In genomic region chr4:181301735-181302380, GRCh38 we compare ENCODE assay signal across 8 cellular contexts.
DNase-seq lines count a peak whose midpoint lies in the region; ATAC-seq, FAIRE-seq and TF ChIP-seq lines count a peak whose summit lies in the region.

No MANE protein-coding gene starts in this region.

- no peak for FAIRE-seq in bronchial epithelial cell (lab: Jason Lieb, UNC)

- no peaks in the 10 kb centered on the region for H3K4me1 ChIP-seq in osteoblast (ENCODE audit: insufficient read depth, low read length)
- H3K4me1 ChIP-seq in aorta (ENCODE audit: control insufficient read depth in 1 of 2, insufficient read depth in 2 of 2, low read length in 2 of 2) = no peaks in the 10 kb centered on the region

- H3K27ac ChIP-seq in osteoblast (ENCODE audit: low read depth, low read length) (no peak overlapping the region), aorta (ENCODE audit: low read depth in 1 of 2, low read length in 2 of 2) (no peak overlapping the region)

- WGBS in aorta, 2 donors = 39 to 47% methylated on average over 7 of the region's 7 CpGs

- no peak overlapping the region for H2AFZ ChIP-seq in osteoblast (ENCODE audit: low read length)

- H3K4me3 ChIP-seq in AG09309 (ENCODE audit: control insufficient read depth, low read depth, low read length) (no peak overlapping the region), GM12865 (ENCODE audit: low read depth, low read length) (no peak overlapping the region), bronchial epithelial cell (ENCODE audit: low read depth, low read length) (no peak overlapping the region), osteoblast (ENCODE audit: insufficient read depth, low read length) (no peak overlapping the region), aorta (ENCODE audit: low read length in 2 of 2) (no peak overlapping the region)

- TF ChIP-seq CTCF in AG09309 (IDR thresholded peaks at IDR 0.05; ENCODE audit: control insufficient read depth, insufficient read depth, low read depth, low read length, missing control alignments) (peak; percentile 73), GM12865 (IDR thresholded peaks at IDR 0.05; ENCODE audit: insufficient read depth, low read depth, low read length, missing control alignments) (peak; percentile 84), bronchial epithelial cell (IDR thresholded peaks at IDR 0.05; ENCODE audit: insufficient read depth, low read length, severe bottlenecking) (peak; percentile 39), osteoblast (IDR thresholded peaks at IDR 0.05; ENCODE audit: extremely low read depth, low read depth, low read length) (peak; percentile 35)

- DNase-seq in AG09309 (ENCODE audit: low read depth) = peak; percentile 3
- DNase-seq in GM12865 (ENCODE audit: low read depth) = peak; percentile 74
- DNase-seq in NCI-H460 (ENCODE audit: extremely low read depth, low read depth) = peak; percentile 23
- peak; percentile 0 for DNase-seq in bronchial epithelial cell (ENCODE audit: low read depth)
- DNase-seq in osteoblast (ENCODE audit: insufficient read length, low spot score, missing footprints) = no peak
- no peak for DNase-seq in aorta
- DNase-seq in NCI-H345 (lab: John Stamatoyannopoulos, UW) = no peak

- no peaks in the 10 kb centered on the region for H4K20me1 ChIP-seq in osteoblast (ENCODE audit: insufficient read depth, low read length)

- H3K27me3 ChIP-seq in bronchial epithelial cell (ENCODE audit: control insufficient read depth, insufficient read depth, low read length) (no peaks in the 10 kb centered on the region), osteoblast (ENCODE audit: insufficient read depth, low read length) (no peaks in the 10 kb centered on the region), aorta (ENCODE audit: control insufficient read depth in 1 of 2, insufficient read depth in 2 of 2, low read length in 1 of 2) (no peaks in the 10 kb centered on the region)

- H3K9me3 ChIP-seq in osteoblast (ENCODE audit: low read depth, low read length) (no peaks in the 10 kb centered on the region), aorta (ENCODE audit: control insufficient read depth, low read length) (no peaks in the 10 kb centered on the region)

- H3K36me3 ChIP-seq in bronchial epithelial cell (ENCODE audit: control insufficient read depth, insufficient read depth, low read length) (no peaks in the 10 kb centered on the region), osteoblast (ENCODE audit: insufficient read depth, low read length) (no peaks in the 10 kb centered on the region), aorta (ENCODE audit: control insufficient read depth in 1 of 2, insufficient read depth in 2 of 2, low read length in 1 of 2) (no peaks in the 10 kb centered on the region)

- intact Hi-C loops in aorta (cut with DNase I) = no loop called here

- ATAC-seq in HG03025 (IDR thresholded peaks at IDR 0.05; ENCODE audit: low FRiP score, unreplicated experiment) (peak; percentile 94), aorta (ENCODE audit: low FRiP score) (no peak)

- no peaks in the 10 kb centered on the region for H3K79me2 ChIP-seq in osteoblast (ENCODE audit: insufficient read depth, low read length)

- H3K4me2 ChIP-seq in osteoblast (ENCODE audit: insufficient read depth, low read length) = no peak overlapping the region

Comparison
In these comparisons a context has a peak if more than half of its experiments do, and no peak if none do; other contexts are left out.
1. DNase-seq: peak in AG09309 (single experiment), GM12865 (single experiment), NCI-H460 (single experiment) and bronchial epithelial cell (single experiment); none in osteoblast (single experiment), aorta (0 of 2) and NCI-H345 (single experiment).
2. Peak in every context shown above with its lines, with median percentiles within 50 percentile points of each other: CTCF ChIP-seq.